In the genomic region with DNA sequence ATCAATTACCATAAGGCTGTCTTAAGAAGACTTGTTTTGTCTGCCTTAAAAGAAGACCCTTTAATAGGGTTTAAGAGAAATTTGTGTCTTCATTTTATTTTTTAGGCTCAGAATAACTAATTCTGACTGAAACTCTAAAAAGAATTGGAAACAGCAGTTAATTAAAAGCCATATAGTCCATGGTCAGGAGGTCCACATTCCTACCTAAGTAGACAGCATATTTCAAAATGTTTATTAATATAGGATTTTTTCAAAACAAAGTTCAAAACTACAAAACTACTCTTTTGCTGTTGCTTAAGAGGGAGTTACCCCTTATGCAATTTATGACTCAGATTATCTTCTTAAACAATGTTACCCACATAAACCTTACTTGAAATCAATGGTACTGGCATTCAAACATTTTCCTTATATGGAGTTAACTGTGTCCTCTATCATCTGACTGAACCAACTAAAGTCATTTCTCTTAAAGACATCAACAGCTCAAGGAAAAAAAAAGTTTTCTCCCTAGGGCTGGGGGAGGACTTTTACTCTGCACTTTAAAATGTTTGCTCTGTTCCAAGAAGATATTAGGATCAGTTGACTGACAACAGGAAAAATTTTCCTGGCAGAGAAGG, we compare ENCODE assay signal across 17 cellular contexts. TPM values are rescaled to one million over a fixed set of nuclear protein-coding genes. Genes with fewer than 3 reads are reported as not detected.
A peak's percentile ranks its signal among the peaks of the same experiment; 100 is the strongest.
DNase-seq lines count a peak whose midpoint lies in the region; ATAC-seq, FAIRE-seq and TF ChIP-seq lines count a peak whose summit lies in the region.
"Had no signal": no experiment of that assay in that cellular context is flagged by ENCODE, and none has a peak within 500 bp of the region (broad histone marks: within the 10 kb centered on the region; RNA-seq: fewer than 3 reads in every experiment).

No MANE protein-coding gene starts in this region.

- no peak for TF ChIP-seq RAD21 in HepG2 (CRISPR knock-in tag; IDR thresholded peaks at IDR 0.05)

- no peak overlapping the region for H2AFZ ChIP-seq in HepG2 (ENCODE audit: low read length)

- no peak overlapping the region for H3K4me3 ChIP-seq in HepG2 (replicated peaks in 1 of 3; ENCODE audit: insufficient read depth in 1 of 3, low read depth in 2 of 3, low read length in 3 of 3)
- H3K4me3 ChIP-seq in right lobe of liver, result no peak overlapping the region
- H3K4me3 ChIP-seq in SJSA1, result no peak overlapping the region
- no peak overlapping the region for H3K4me3 ChIP-seq in fibroblast of villous mesenchyme (ENCODE audit: low read depth, low read length)
- H3K4me3 ChIP-seq: BLaER1, heart left ventricle, SK-N-MC, tibial nerve had no signal

- H3K27ac Mint-ChIP-seq in immature natural killer cell (no peak overlapping the region), WTC11 (no peak overlapping the region)
- H3K27ac Mint-ChIP-seq: activated CD8-positive, alpha-beta T cell treated with anti-CD3 and anti-CD28 coated beads for 36 hours; naive B cell had no signal

- H3K4me1 Mint-ChIP-seq in immature natural killer cell (no peaks in the 10 kb centered on the region), WTC11 (peaks cover 9% of the 10 kb centered on the region; the same call in 1 of the 2 replicates)
- H3K4me1 Mint-ChIP-seq: naive B cell had no signal

- TF ChIP-seq EP300 in HepG2 (IDR thresholded peaks at IDR 0.05; ENCODE audit: low read depth in 2 of 2, low read length in 2 of 2) (no peak), HepG2 (CRISPR knock-in tag; IDR thresholded peaks at IDR 0.05; ENCODE audit: borderline replicate concordance) (no peak)

- DNase-seq in HepG2 (ENCODE audit: low spot score), result peak; percentile 0
- no peak for DNase-seq in right lobe of liver
- peak in 1 of 2 experiments; percentile 68 for DNase-seq in SJSA1 (ENCODE audit: low read depth in 1 of 2, low spot score in 2 of 2)
- peak; percentile 95 for DNase-seq in fibroblast of villous mesenchyme (ENCODE audit: low read depth)
- DNase-seq in central memory CD4-positive, alpha-beta T cell, result no peak
- no peak for DNase-seq in immature natural killer cell
- no peak for DNase-seq in WTC11 (ENCODE audit: low spot score)
- DNase-seq: activated CD8-positive, alpha-beta T cell treated with anti-CD3 and anti-CD28 coated beads for 36 hours; amygdala; heart left ventricle; naive B cell; NCI-H2029; stimulated activated CD4-positive, alpha-beta T cell treated with anti-CD3 and anti-CD28 coated beads, Interleukin-2, amount 100 ng/mL, for 48 hours had no signal

- H3K27me3 Mint-ChIP-seq in immature natural killer cell (ENCODE audit: low read depth in 3 of 3) (peaks cover 0 to 2% (median 0%) of the 10 kb centered on the region in 3 donors), WTC11 (ENCODE audit: low read depth) (no peaks in the 10 kb centered on the region)
- H3K27me3 Mint-ChIP-seq: activated CD8-positive, alpha-beta T cell treated with anti-CD3 and anti-CD28 coated beads for 36 hours had no signal

- no peak overlapping the region for H3K9ac ChIP-seq in HepG2 (ENCODE audit: insufficient read depth, low read depth, low read length)
- H3K9ac ChIP-seq: BLaER1 had no signal

- in situ Hi-C loops in HepG2 (cut with HindIII; ENCODE audit: extremely low pct_ligation_motif_present, low pct_unique_long_range_greater_than_20kb), result no loop called here

- H3K9me3 Mint-ChIP-seq in immature natural killer cell (peaks cover 0 to 4% (median under 1%) of the 10 kb centered on the region in 6 donors), WTC11 (peaks cover 6% of the 10 kb centered on the region)
- H3K9me3 Mint-ChIP-seq: activated CD8-positive, alpha-beta T cell treated with anti-CD3 and anti-CD28 coated beads for 36 hours; naive B cell had no signal

- TF ChIP-seq CTCF in HepG2 (CRISPR knock-in tag; IDR thresholded peaks at IDR 0.05), result no peak
- no peak for TF ChIP-seq CTCF in right lobe of liver (IDR thresholded peaks at IDR 0.05)
- TF ChIP-seq CTCF in fibroblast of villous mesenchyme (IDR thresholded peaks at IDR 0.05; ENCODE audit: insufficient read depth, low read depth, low read length), result no peak
- TF ChIP-seq CTCF in WTC11 (IDR thresholded peaks at IDR 0.05), result no peak

- no TSS peak for BruUV-seq in HepG2 (replicated peaks; lab: Mats Ljungman, UMichigan)

- H3K4me2 ChIP-seq in HepG2 (ENCODE audit: low read depth, low read length), result no peak overlapping the region
- H3K4me2 ChIP-seq: BLaER1 had no signal

- no peak overlapping the region for H3K27ac ChIP-seq in HepG2 (ENCODE audit: extremely low read length, insufficient read depth, low read length)
- no peak overlapping the region for H3K27ac ChIP-seq in right lobe of liver
- H3K27ac ChIP-seq in SJSA1, result peak overlapping the region; percentile 73
- H3K27ac ChIP-seq: BLaER1, heart left ventricle, SK-N-MC, tibial nerve had no signal

- CTCF ChIA-PET in HepG2 (lab: Yijun Ruan, JAX; ENCODE audit: low intra/inter-chr PET ratio, low total read pairs) (no interaction called here), WTC11 (lab: Charles Lee) (no interaction called here)

- H3K36me3 ChIP-seq in HepG2 (replicated peaks in 1 of 2; ENCODE audit: control insufficient read depth in 1 of 2, insufficient read depth in 2 of 2, low read length in 2 of 2) (no peaks in the 10 kb centered on the region), right lobe of liver (no peaks in the 10 kb centered on the region), SJSA1 (no peaks in the 10 kb centered on the region)
- H3K36me3 ChIP-seq: BLaER1, heart left ventricle, tibial nerve had no signal

- ATAC-seq in HepG2 (no peak), right lobe of liver (no peak), WTC11 (no peak), GM21619 (IDR thresholded peaks at IDR 0.05; ENCODE audit: unreplicated experiment) (no peak)
- ATAC-seq: activated CD8-positive, alpha-beta T cell treated with anti-CD3 and anti-CD28 coated beads for 36 hours; heart left ventricle had no signal

- H3K4me1 ChIP-seq in HepG2 (ENCODE audit: insufficient read depth, low read length), result 0 out of 2 replicates have a peak, but pooled peaks cover 8% of the 10 kb centered on the region
- H3K4me1 ChIP-seq in right lobe of liver, result no peaks in the 10 kb centered on the region
- peaks cover 20% of the 10 kb centered on the region for H3K4me1 ChIP-seq in SJSA1 (replicated peaks)
- H3K4me1 ChIP-seq: BLaER1, tibial nerve had no signal

- H3K4me3 Mint-ChIP-seq in immature natural killer cell (no peak overlapping the region), WTC11 (no peak overlapping the region)
- H3K4me3 Mint-ChIP-seq: activated CD8-positive, alpha-beta T cell treated with anti-CD3 and anti-CD28 coated beads for 36 hours; naive B cell had no signal

- H3K79me2 ChIP-seq in HepG2 (ENCODE audit: insufficient read depth, low read length), result no peaks in the 10 kb centered on the region

- intact Hi-C loops in HepG2 (cut with micrococcal nuclease; ENCODE audit: unreplicated experiment), result no loop called here
- intact Hi-C loops in right lobe of liver (cut with DNase I), result no loop called here

- no peaks in the 10 kb centered on the region for H4K20me1 ChIP-seq in HepG2 (ENCODE audit: insufficient read depth, low read length)
- H4K20me1 ChIP-seq: BLaER1 had no signal

- H3K9me3 ChIP-seq in HepG2 (ENCODE audit: low read length) (no peaks in the 10 kb centered on the region), right lobe of liver (no peaks in the 10 kb centered on the region), SJSA1 (replicated peaks) (no peaks in the 10 kb centered on the region)
- H3K9me3 ChIP-seq: BLaER1, tibial nerve had no signal

- no peaks in the 10 kb centered on the region for H3K36me3 Mint-ChIP-seq in immature natural killer cell
- H3K36me3 Mint-ChIP-seq in WTC11, result peaks cover 2% of the 10 kb centered on the region; the same call in 1 of the 2 replicates
- H3K36me3 Mint-ChIP-seq: naive B cell had no signal

- FAIRE-seq in HepG2 (lab: Jason Lieb, UNC), result no peak

- POLR2A ChIA-PET in HepG2 (lab: Yijun Ruan, JAX), result no interaction called here
- POLR2A ChIA-PET in WTC11 (lab: Charles Lee), result no interaction called here

- no peak for TF ChIP-seq POLR2A in HepG2 (IDR thresholded peaks at IDR 0.05; ENCODE audit: insufficient read depth in 1 of 2, low read depth in 2 of 2, low read length in 2 of 2)
- no peak for TF ChIP-seq POLR2A in right lobe of liver (IDR thresholded peaks at IDR 0.05)

- H3K27me3 ChIP-seq in HepG2 (ENCODE audit: control insufficient read depth in 1 of 2, insufficient read depth in 2 of 2, low read length in 2 of 2) (no peaks in the 10 kb centered on the region), right lobe of liver (no peaks in the 10 kb centered on the region), SJSA1 (replicated peaks) (no peaks in the 10 kb centered on the region)
- H3K27me3 ChIP-seq: BLaER1, heart left ventricle, tibial nerve had no signal

RNA-seq across cellular contexts. Expression of a gene that starts 56.8 kb away (rescaled TPM):
- 0.25 and 0.27 TPM in 2 replicates for total RNA-seq in HepG2 (2016; rRNA removed; fragmentation: Illumina TruSeq; extraction: Trizol)
- total RNA-seq in HepG2 (2016; cell fraction: cytosol; rRNA removed; fragmentation: Illumina TruSeq; extraction: Trizol; ENCODE audit: low read depth), result not detected in 2 replicates
- total RNA-seq in HepG2 (2016; cell fraction: insoluble cytoplasmic fraction; rRNA removed; fragmentation: Illumina TruSeq; extraction: Trizol), result 0.27 TPM in 1 of 2 replicates, not detected in the other
- total RNA-seq in HepG2 (2016; cell fraction: membrane; rRNA removed; fragmentation: Illumina TruSeq; extraction: Trizol), result not detected in 2 replicates
- not detected in 2 replicates for total RNA-seq in HepG2 (2016; cell fraction: nucleus; rRNA removed; fragmentation: Illumina TruSeq; extraction: Trizol)
- 0.09 TPM in 1 of 2 replicates, not detected in the other for polyA plus RNA-seq in HepG2 (2011; rRNA removed)
- 0.12 TPM in 1 of 2 replicates, not detected in the other for polyA plus RNA-seq in HepG2 (2011; cell fraction: cytosol; rRNA removed)
- 0.73 and 0.90 TPM in 2 replicates for polyA plus RNA-seq in HepG2 (2011; cell fraction: nucleus; rRNA removed)
- 0.28 TPM in 1 of 2 replicates, not detected in the other for polyA plus RNA-seq in HepG2 (2012)
- 0.17 TPM in 1 of 2 replicates, not detected in the other for polyA plus RNA-seq in HepG2 (2016; cell fraction: cytosol; fragmentation: Illumina TruSeq; extraction: Trizol; ENCODE audit: low read depth)
- polyA plus RNA-seq in HepG2 (2016; cell fraction: insoluble cytoplasmic fraction; fragmentation: Illumina TruSeq; extraction: Trizol; ENCODE audit: low read depth), result not detected in 2 replicates
- polyA plus RNA-seq in HepG2 (2016; cell fraction: membrane; fragmentation: Illumina TruSeq; extraction: Trizol; ENCODE audit: low read depth), result not detected in 2 replicates
- not detected in 2 replicates for polyA plus RNA-seq in HepG2 (2016; cell fraction: nucleus; fragmentation: Illumina TruSeq; extraction: Trizol; ENCODE audit: insufficient read depth, low read depth)
- polyA minus RNA-seq in HepG2 (2011; rRNA and poly(A)+ RNA removed; ENCODE audit: low replicate concordance), result 0.49 and 0.92 TPM in 2 replicates
- polyA minus RNA-seq in HepG2 (2011; cell fraction: cytosol; rRNA and poly(A)+ RNA removed), result 0.79 TPM in 1 of 2 replicates, not detected in the other
- 2.3 and 3.2 TPM in 2 replicates for polyA minus RNA-seq in HepG2 (2011; cell fraction: nucleus; rRNA and poly(A)+ RNA removed)
- under 1 TPM in 2 of 6 experiments, not detected in 4; 0.31 to 0.62 TPM for total RNA-seq in right lobe of liver
- total RNA-seq in SJSA1 (2014; rRNA removed; shearing (Covaris generic)), result not detected in 2 replicates
- 0.32 TPM in 1 of 2 replicates, not detected in the other for total RNA-seq in fibroblast of villous mesenchyme
- not detected for polyA plus RNA-seq in immature natural killer cell
- total RNA-seq in WTC11 (2021), result 1.9 to 2.1 TPM (median 1.9 TPM) in 3 replicates
- total RNA-seq: activated CD8-positive, alpha-beta T cell treated with anti-CD3 and anti-CD28 coated beads for 36 hours had no signal

Comparison
In these comparisons a context has a peak if more than half of its experiments do, and no peak if none do; other contexts are left out.
1. DNase-seq: peak in HepG2 (single experiment) and fibroblast of villous mesenchyme (single experiment); none in right lobe of liver (0 of 3), central memory CD4-positive, alpha-beta T cell (single experiment), immature natural killer cell (0 of 3) and WTC11 (single experiment).